12 cellular contexts compared by ENCODE assay signal in the genomic region with DNA sequence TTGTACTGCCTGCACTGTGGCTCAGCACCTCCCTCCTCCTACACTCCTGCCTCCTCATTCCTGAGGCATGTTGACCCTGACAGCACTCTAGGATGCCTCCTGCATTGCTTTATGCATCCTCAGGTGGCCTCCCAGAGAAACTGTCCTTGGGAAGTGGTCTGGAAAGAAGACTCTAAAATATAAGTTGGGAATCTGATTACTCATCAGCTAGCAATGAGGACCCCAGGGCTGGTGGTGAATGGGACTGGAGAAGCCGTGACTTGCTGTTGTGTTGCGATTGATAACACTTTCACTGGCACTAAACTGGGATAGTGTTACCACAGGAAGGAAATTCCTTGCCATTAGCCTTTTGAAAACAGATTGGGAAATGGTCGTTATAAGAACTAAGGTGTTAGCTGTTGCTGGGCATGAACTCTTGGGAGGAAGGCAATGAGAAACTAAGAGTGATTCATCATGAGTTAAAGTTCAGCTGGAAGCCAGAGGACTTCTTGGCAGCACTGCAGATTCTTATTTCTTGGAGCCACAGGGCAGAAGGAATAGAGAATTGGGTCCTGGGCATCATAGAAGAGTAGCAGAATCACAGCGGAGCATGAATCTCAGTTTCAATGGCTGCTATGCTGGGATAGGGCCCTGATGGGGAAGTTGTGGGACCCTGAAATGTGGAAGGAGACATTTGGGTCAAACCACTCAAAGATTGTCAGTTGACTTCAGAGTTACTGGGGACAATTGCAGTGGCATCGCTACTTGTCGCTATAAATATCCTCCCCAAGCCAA. TPM values are rescaled to one million over a fixed set of nuclear protein-coding genes. Genes with fewer than 3 reads are reported as not detected.
DNase-seq lines count a peak whose midpoint lies in the region; FAIRE-seq and TF ChIP-seq lines count a peak whose summit lies in the region.
"Had no signal": no experiment of that assay in that cellular context is flagged by ENCODE, and none has a peak within 500 bp of the region (broad histone marks: within the 10 kb centered on the region; RNA-seq: fewer than 3 reads in every experiment).

No MANE protein-coding gene starts in this region.

- H3K9me3 ChIP-seq in HAP-1 (no peaks in the 10 kb centered on the region), Karpas-422 (ENCODE audit: low read length) (no peaks in the 10 kb centered on the region), suprapubic skin (no peaks in the 10 kb centered on the region)

- H3K27ac ChIP-seq in Karpas-422 (ENCODE audit: low read length) (no peak overlapping the region), suprapubic skin (no peak overlapping the region)

- no peak overlapping the region for H3K9ac ChIP-seq in Karpas-422 (ENCODE audit: low read length)

- H3K4me3 ChIP-seq in fibroblast of the aortic adventitia (ENCODE audit: low read depth, low read length) (no peak overlapping the region), HAP-1 (no peak overlapping the region), Karpas-422 (ENCODE audit: low read length) (no peak overlapping the region), suprapubic skin (no peak overlapping the region)

- H4K20me1 ChIP-seq in Karpas-422 (ENCODE audit: insufficient read depth, low read depth, low read length): no peaks in the 10 kb centered on the region

- DNase-seq in 8988T (peak; percentile 63), H54 (ENCODE audit: insufficient read length, low spot score) (peak; percentile 59), RKO (ENCODE audit: low spot score) (peak; percentile 34), fibroblast of the aortic adventitia (ENCODE audit: low read depth) (peak; percentile 69), HAP-1 (ENCODE audit: low spot score in 2 of 2) (no peak), COLO668 (lab: John Stamatoyannopoulos, UW; ENCODE audit: unreplicated experiment) (no peak), Karpas-422 (no peak), suprapubic skin (ENCODE audit: low spot score in 2 of 2) (no peak)
- DNase-seq: activated effector memory CD4-positive, alpha-beta T cell treated with anti-CD3 and anti-CD28 coated beads, Interleukin-2, amount 50 U/mL, for 16 hours had no signal

- H3K4me2 ChIP-seq in Karpas-422 (ENCODE audit: low read depth, low read length, poor library complexity, severe bottlenecking): no peak overlapping the region

- H3K4me1 ChIP-seq in HAP-1 (no peaks in the 10 kb centered on the region), Karpas-422 (ENCODE audit: low read length) (no peaks in the 10 kb centered on the region), suprapubic skin (no peaks in the 10 kb centered on the region)

- TF ChIP-seq CTCF in fibroblast of the aortic adventitia (IDR thresholded peaks at IDR 0.05; ENCODE audit: insufficient read depth, low read length) (no peak), suprapubic skin (IDR thresholded peaks at IDR 0.05) (no peak)

- TF ChIP-seq POLR2A in H54 (IDR thresholded peaks at IDR 0.05; ENCODE audit: low read depth, low read length): no peak
- no peak for TF ChIP-seq POLR2A in suprapubic skin (IDR thresholded peaks at IDR 0.05)

- no peaks in the 10 kb centered on the region for H3K79me2 ChIP-seq in Karpas-422 (ENCODE audit: low read length)

- in situ Hi-C loops in HAP-1 (cut with MboI; ENCODE audit: low sequenced_read_pairs): no loop called here

- H3K36me3 ChIP-seq in HAP-1 (replicated peaks) (no peaks in the 10 kb centered on the region), Karpas-422 (ENCODE audit: insufficient read depth, low read length) (no peaks in the 10 kb centered on the region), suprapubic skin (no peaks in the 10 kb centered on the region)

- no peaks in the 10 kb centered on the region for H3K9me2 ChIP-seq in Karpas-422 (replicated peaks; ENCODE audit: insufficient read depth, low read length)

- no peak for TF ChIP-seq EP300 in suprapubic skin (IDR thresholded peaks at IDR 0.05)

- WGBS in suprapubic skin: 78% methylated on average over 6 of the region's 6 CpGs

- FAIRE-seq in H54 (lab: Jason Lieb, UNC): peak; percentile 76
- FAIRE-seq: GM12891 had no signal

- no peaks in the 10 kb centered on the region for H3K27me3 ChIP-seq in HAP-1 (ENCODE audit: low read depth)
- no peaks in the 10 kb centered on the region for H3K27me3 ChIP-seq in Karpas-422 (ENCODE audit: low read length)
- H3K27me3 ChIP-seq in suprapubic skin: peaks cover 17% of the 10 kb centered on the region

- H2AFZ ChIP-seq in Karpas-422 (ENCODE audit: low read length): no peak overlapping the region

RNA-seq across cellular contexts. Expression of a gene that starts 10.1 kb away (rescaled TPM):
- total RNA-seq in fibroblast of the aortic adventitia (ENCODE audit: low replicate concordance) (not detected in 2 replicates), suprapubic skin (not detected)
- total RNA-seq in Karpas-422 (2014; rRNA removed; shearing (Covaris generic); ENCODE audit: low replicate concordance): not detected in 2 replicates
- total RNA-seq: B cell, urinary bladder had no signal

RNA-seq across cellular contexts. Expression of a gene that starts 52.2 kb away (rescaled TPM):
- total RNA-seq in fibroblast of the aortic adventitia (ENCODE audit: low replicate concordance) (0.90 TPM in 1 of 2 replicates, not detected in the other), suprapubic skin (1 to 10 TPM in 2 of 4 donors, under 1 TPM in 1, not detected in 1; 0.38 to 3.3 (median 1.0) TPM)
- 0.18 and 0.45 TPM in 2 replicates for total RNA-seq in Karpas-422 (2014; rRNA removed; shearing (Covaris generic); ENCODE audit: low replicate concordance)

Comparison
In these comparisons a context has a peak if more than half of its experiments do, and no peak if none do; other contexts are left out.
1. DNase-seq: peak in 8988T (single experiment), H54 (single experiment), RKO (single experiment) and fibroblast of the aortic adventitia (single experiment); none in HAP-1 (0 of 2), COLO668 (single experiment), Karpas-422 (single experiment) and suprapubic skin (0 of 2).